8 cellular contexts compared by ENCODE assay signal in the genomic region with DNA sequence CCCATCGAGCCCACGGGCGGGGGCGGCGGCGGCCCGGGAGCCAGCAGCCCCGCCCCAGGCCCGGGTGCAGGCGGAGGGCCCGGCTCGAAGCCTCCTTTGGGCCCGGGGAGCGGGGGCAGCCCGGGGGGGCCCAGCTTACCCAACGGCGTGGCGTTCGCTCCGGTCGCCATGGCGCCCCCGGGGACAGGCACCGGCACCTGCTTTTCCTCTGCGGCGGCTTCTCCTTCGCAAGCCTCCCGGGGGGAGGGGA. TPM values are rescaled to one million over a fixed set of nuclear protein-coding genes. Genes with fewer than 3 reads are reported as not detected.
DNase-seq lines count a peak whose midpoint lies in the region; ATAC-seq and TF ChIP-seq lines count a peak whose summit lies in the region.

No MANE protein-coding gene starts in this region.

- peaks cover 30% of the 10 kb centered on the region for H3K36me3 Mint-ChIP-seq in progenitor cell of endocrine pancreas (ENCODE audit: insufficient read depth)

- no peak for DNase-seq in MG63
- DNase-seq in epithelial cell of prostate (ENCODE audit: low read depth, low spot score) = no peak
- DNase-seq in progenitor cell of endocrine pancreas (ENCODE audit: low spot score, unreplicated experiment) = no peak
- no peak for DNase-seq in NCI-H748 (lab: John Stamatoyannopoulos, UW; ENCODE audit: unreplicated experiment)
- no peak for DNase-seq in GDM1 (lab: John Stamatoyannopoulos, UW)
- DNase-seq in NCI-H128 (lab: John Stamatoyannopoulos, UW; ENCODE audit: unreplicated experiment) = no peak
- no peak for DNase-seq in HuH-7 (ENCODE audit: low spot score)

- H3K27me3 Mint-ChIP-seq in progenitor cell of endocrine pancreas = no peaks in the 10 kb centered on the region

- peak; percentile 15 for ATAC-seq in GM21447 (IDR thresholded peaks at IDR 0.05; ENCODE audit: unreplicated experiment)

- H3K4me1 Mint-ChIP-seq in progenitor cell of endocrine pancreas (ENCODE audit: low read depth) = peaks cover 27% of the 10 kb centered on the region

- H3K4me3 Mint-ChIP-seq in progenitor cell of endocrine pancreas (ENCODE audit: low read depth) = peak overlapping the region; percentile 87

- no peaks in the 10 kb centered on the region for H3K9me3 Mint-ChIP-seq in progenitor cell of endocrine pancreas (ENCODE audit: low read depth)

- peaks cover 44% of the 10 kb centered on the region for H3K36me3 ChIP-seq in MG63

- H3K27me3 ChIP-seq in MG63 = no peaks in the 10 kb centered on the region

- no peak overlapping the region for H3K27ac Mint-ChIP-seq in progenitor cell of endocrine pancreas

- no peak for TF ChIP-seq CTCF in progenitor cell of endocrine pancreas (IDR thresholded peaks at IDR 0.05; ENCODE audit: unreplicated experiment)

- H3K27ac ChIP-seq in epithelial cell of prostate = peak overlapping the region; percentile 98

- H3K9me3 ChIP-seq in MG63 = no peaks in the 10 kb centered on the region

- H3K4me3 ChIP-seq in MG63 = peak overlapping the region; percentile 83

RNA-seq across cellular contexts. Expression of a gene that starts 0.2 kb away (rescaled TPM):
- total RNA-seq in MG63 (2014; rRNA removed; shearing (Covaris generic); ENCODE audit: low replicate concordance) = 70.1 and 72.2 TPM in 2 replicates
- 500 and 503 TPM in 2 replicates for total RNA-seq in progenitor cell of endocrine pancreas

RNA-seq across cellular contexts. Expression of a gene that starts 18.4 kb away (rescaled TPM):
- not detected in 2 replicates for total RNA-seq in MG63 (2014; rRNA removed; shearing (Covaris generic); ENCODE audit: low replicate concordance)
- 1.4 and 1.6 TPM in 2 replicates for total RNA-seq in progenitor cell of endocrine pancreas

RNA-seq across cellular contexts. Expression of a gene that starts 24.9 kb away (rescaled TPM):
- total RNA-seq in MG63 (2014; rRNA removed; shearing (Covaris generic); ENCODE audit: low replicate concordance) = 6.2 and 14.8 TPM in 2 replicates
- total RNA-seq in progenitor cell of endocrine pancreas = 12.7 and 13.3 TPM in 2 replicates

RNA-seq across cellular contexts. Expression of a gene that starts 32.2 kb away (rescaled TPM):
- 9.2 and 13.3 TPM in 2 replicates for total RNA-seq in MG63 (2014; rRNA removed; shearing (Covaris generic); ENCODE audit: low replicate concordance)
- total RNA-seq in progenitor cell of endocrine pancreas = 54.6 and 61.5 TPM in 2 replicates

RNA-seq across cellular contexts. Expression of a gene that starts 34.2 kb away (rescaled TPM):
- total RNA-seq in MG63 (2014; rRNA removed; shearing (Covaris generic); ENCODE audit: low replicate concordance) = not detected in 2 replicates
- 0.53 and 0.73 TPM in 2 replicates for total RNA-seq in progenitor cell of endocrine pancreas
